Comparison of ENCODE assay signal across 24 cellular contexts in the genomic region with DNA sequence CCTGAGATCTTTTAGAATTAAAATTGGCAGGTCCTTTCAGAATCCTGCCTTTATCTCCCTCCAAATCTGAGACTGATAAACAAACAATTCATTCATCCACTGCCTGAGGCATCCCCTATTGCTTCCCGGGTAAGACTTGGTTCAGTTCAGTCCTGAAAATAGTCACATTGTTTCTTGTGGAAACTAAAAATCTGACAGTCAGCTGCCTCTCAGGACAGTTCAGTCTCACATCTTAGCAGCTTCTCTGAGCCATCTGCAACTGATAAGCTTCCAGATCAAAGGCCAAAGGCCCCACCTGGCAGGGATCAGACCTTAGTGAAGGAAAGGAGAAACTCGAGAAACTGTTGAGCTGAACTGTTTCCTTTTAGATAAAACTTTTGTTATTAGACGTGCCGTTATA.
"Had no signal": no experiment of that assay in that cellular context is flagged by ENCODE, and none has a peak within 500 bp of the region (broad histone marks: within the 10 kb centered on the region; RNA-seq: fewer than 3 reads in every experiment).

No MANE protein-coding gene starts in this region.

- H3K4me1 Mint-ChIP-seq: activated naive CD4-positive, alpha-beta T cell treated with anti-CD3 and anti-CD28 coated beads, Interleukin-2, amount 50 U/mL, for 24 hours; brain; stimulated activated effector memory CD8-positive, alpha-beta T cell treated with anti-CD3 and anti-CD28 coated beads, Interleukin-12 subunit alpha, Interleukin-12 subunit beta, amount 100 ng/mL, for 72 hours had no signal

- H3K27me3 ChIP-seq: stomach, suprapubic skin, tibial nerve had no signal

- H3K27ac ChIP-seq: stomach, suprapubic skin, tibial nerve had no signal

- H3K9me3 Mint-ChIP-seq: activated CD4-positive, alpha-beta memory T cell treated with anti-CD3 and anti-CD28 coated beads for 36 hours; activated naive CD4-positive, alpha-beta T cell treated with anti-CD3 and anti-CD28 coated beads, Interleukin-2, amount 50 U/mL, for 24 hours; activated T-helper 1 cell treated with anti-CD3 and anti-CD28 coated beads, Interleukin-12 subunit alpha, Interleukin-12 subunit beta, Interleukin-2, Interleukin-4 antibody, amounts not matched to agents 30 ng/mL and 10 ng/mL and 1 ng/mL, durations not matched to agents 14 hours and 24 hours and 36 hours; dendritic cell treated with granulocyte-macrophage colony-stimulating factor and Interleukin-4, amounts not matched to agents 40 ng/mL and 50 ng/mL, for 4 days; stimulated activated effector memory CD8-positive, alpha-beta T cell treated with anti-CD3 and anti-CD28 coated beads, Interleukin-12 subunit alpha, Interleukin-12 subunit beta, amount 100 ng/mL, for 72 hours; T-helper 1 cell treated with Interleukin-12 subunit alpha and Interleukin-12 subunit beta and Interleukin-4 antibody, amounts not matched to agents 30 μg/mL and 1 μg/mL, for 36 hours had no signal

- DNase-seq: activated CD4-positive, alpha-beta memory T cell treated with anti-CD3 and anti-CD28 coated beads for 36 hours; activated CD4-positive, alpha-beta T cell treated with anti-CD3 and anti-CD28 coated beads for 48 hours; activated gamma-delta T cell; aorta; effector CD4-positive, alpha-beta T cell; glutamatergic neuron; hippocampal formation; left ventricle myocardium superior; mammary epithelial cell; mucosa of descending colon; nephron progenitor cell; posterior cingulate gyrus; small intestine; stimulated activated CD4-positive, alpha-beta T cell treated with anti-CD3 and anti-CD28 coated beads, Interleukin-2, amount 100 ng/mL, for 24 hours; stomach; T1000 had no signal

- H3K9me3 ChIP-seq: mucosa of descending colon, stomach, suprapubic skin, tibial nerve had no signal

- H3K36me3 ChIP-seq: stomach, suprapubic skin, tibial nerve had no signal

- H3K36me3 Mint-ChIP-seq: activated CD4-positive, alpha-beta memory T cell treated with anti-CD3 and anti-CD28 coated beads for 36 hours; activated naive CD4-positive, alpha-beta T cell treated with anti-CD3 and anti-CD28 coated beads, Interleukin-2, amount 50 U/mL, for 24 hours; brain; stimulated activated effector memory CD8-positive, alpha-beta T cell treated with anti-CD3 and anti-CD28 coated beads, Interleukin-12 subunit alpha, Interleukin-12 subunit beta, amount 100 ng/mL, for 72 hours had no signal

- H3K27me3 Mint-ChIP-seq: activated naive CD4-positive, alpha-beta T cell treated with anti-CD3 and anti-CD28 coated beads, Interleukin-2, amount 50 U/mL, for 24 hours; dendritic cell treated with granulocyte-macrophage colony-stimulating factor and Interleukin-4, amounts not matched to agents 40 ng/mL and 50 ng/mL, for 4 days had no signal

- H3K4me3 Mint-ChIP-seq: activated CD4-positive, alpha-beta memory T cell treated with anti-CD3 and anti-CD28 coated beads for 36 hours; activated naive CD4-positive, alpha-beta T cell treated with anti-CD3 and anti-CD28 coated beads, Interleukin-2, amount 50 U/mL, for 24 hours; activated T-helper 1 cell treated with anti-CD3 and anti-CD28 coated beads, Interleukin-12 subunit alpha, Interleukin-12 subunit beta, Interleukin-2, Interleukin-4 antibody, amounts not matched to agents 30 ng/mL and 10 ng/mL and 1 ng/mL, durations not matched to agents 14 hours and 24 hours and 36 hours; brain; dendritic cell treated with granulocyte-macrophage colony-stimulating factor and Interleukin-4, amounts not matched to agents 40 ng/mL and 50 ng/mL, for 4 days; nephron progenitor cell; stimulated activated effector memory CD8-positive, alpha-beta T cell treated with anti-CD3 and anti-CD28 coated beads, Interleukin-12 subunit alpha, Interleukin-12 subunit beta, amount 100 ng/mL, for 72 hours; T-helper 1 cell treated with Interleukin-12 subunit alpha and Interleukin-12 subunit beta and Interleukin-4 antibody, amounts not matched to agents 30 μg/mL and 1 μg/mL, for 36 hours had no signal

- H3K27ac Mint-ChIP-seq: activated CD4-positive, alpha-beta memory T cell treated with anti-CD3 and anti-CD28 coated beads for 36 hours; activated naive CD4-positive, alpha-beta T cell treated with anti-CD3 and anti-CD28 coated beads, Interleukin-2, amount 50 U/mL, for 24 hours; activated T-helper 1 cell treated with anti-CD3 and anti-CD28 coated beads, Interleukin-12 subunit alpha, Interleukin-12 subunit beta, Interleukin-2, Interleukin-4 antibody, amounts not matched to agents 30 ng/mL and 10 ng/mL and 1 ng/mL, durations not matched to agents 14 hours and 24 hours and 36 hours; brain; dendritic cell treated with granulocyte-macrophage colony-stimulating factor and Interleukin-4, amounts not matched to agents 40 ng/mL and 50 ng/mL, for 4 days; nephron progenitor cell; stimulated activated effector memory CD8-positive, alpha-beta T cell treated with anti-CD3 and anti-CD28 coated beads, Interleukin-12 subunit alpha, Interleukin-12 subunit beta, amount 100 ng/mL, for 72 hours; T-helper 1 cell treated with Interleukin-12 subunit alpha and Interleukin-12 subunit beta and Interleukin-4 antibody, amounts not matched to agents 30 μg/mL and 1 μg/mL, for 36 hours had no signal

- H3K4me3 ChIP-seq: mucosa of descending colon, stomach, suprapubic skin, tibial nerve had no signal
